2 cellular contexts compared by ENCODE assay signal in the genomic region with DNA sequence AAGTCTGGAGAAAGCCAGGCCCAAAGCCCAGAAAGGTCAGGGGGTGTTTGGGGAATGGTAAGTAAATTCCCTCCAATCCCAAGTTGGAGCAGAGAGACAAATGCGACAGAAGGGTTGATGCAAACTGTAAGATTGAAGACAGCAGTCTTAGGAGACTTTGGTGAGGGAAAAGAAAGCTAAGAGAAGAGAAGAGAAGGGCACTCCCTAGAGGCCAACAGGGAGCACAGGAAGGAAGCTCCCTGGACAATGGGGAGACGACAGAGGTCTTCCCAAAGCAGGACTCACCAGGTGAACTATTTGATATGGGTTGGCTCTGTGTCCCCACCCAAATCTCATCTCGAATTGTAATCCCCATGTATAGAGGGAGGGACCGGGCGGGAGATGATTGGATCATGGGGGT.
TF ChIP-seq lines count a peak whose summit lies in the region.

No MANE protein-coding gene starts in this region.

TF ChIP-seq in Ishikawa, 13 proteins besides CTCF, POLR2A, EP300 and RAD21 (continued from another document):
- no peak for TF ChIP-seq REST (IDR thresholded peaks at IDR 0.05; ENCODE audit: low read depth)
- TF ChIP-seq TCF12 (IDR thresholded peaks at IDR 0.05; ENCODE audit: low read depth) = no peak
- TF ChIP-seq YY1 (IDR thresholded peaks at IDR 0.05; ENCODE audit: low read depth) = no peak
- TF ChIP-seq EGR1 (IDR thresholded peaks at IDR 0.05) = no peak
- TF ChIP-seq CREB1 (IDR thresholded peaks at IDR 0.05; ENCODE audit: low read depth) = no peak
- no peak for TF ChIP-seq NFIC (IDR thresholded peaks at IDR 0.05)
- no peak for TF ChIP-seq CEBPB (IDR thresholded peaks at IDR 0.05)
- TF ChIP-seq FOXM1 (IDR thresholded peaks at IDR 0.05; ENCODE audit: borderline replicate concordance, low read depth) = no peak

TF ChIP-seq in GM12878, 131 proteins besides CTCF, POLR2A, EP300 and RAD21 (continued from another document):
- TF ChIP-seq HSF1 (IDR thresholded peaks at IDR 0.05; ENCODE audit: low read depth, low read length) (no peak), NFXL1 (IDR thresholded peaks at IDR 0.05; ENCODE audit: borderline replicate concordance) (no peak), KAT2A (conservative IDR thresholded peaks at IDR 0.05; ENCODE audit: control insufficient read depth, low read depth, low read length) (no peak), DPF2 (IDR thresholded peaks at IDR 0.05) (no peak), TCF7 (IDR thresholded peaks at IDR 0.05; ENCODE audit: borderline replicate concordance) (no peak), SMC3 (IDR thresholded peaks at IDR 0.05; ENCODE audit: borderline replicate concordance, low read length) (no peak)
- TF ChIP-seq, protein P1, sequence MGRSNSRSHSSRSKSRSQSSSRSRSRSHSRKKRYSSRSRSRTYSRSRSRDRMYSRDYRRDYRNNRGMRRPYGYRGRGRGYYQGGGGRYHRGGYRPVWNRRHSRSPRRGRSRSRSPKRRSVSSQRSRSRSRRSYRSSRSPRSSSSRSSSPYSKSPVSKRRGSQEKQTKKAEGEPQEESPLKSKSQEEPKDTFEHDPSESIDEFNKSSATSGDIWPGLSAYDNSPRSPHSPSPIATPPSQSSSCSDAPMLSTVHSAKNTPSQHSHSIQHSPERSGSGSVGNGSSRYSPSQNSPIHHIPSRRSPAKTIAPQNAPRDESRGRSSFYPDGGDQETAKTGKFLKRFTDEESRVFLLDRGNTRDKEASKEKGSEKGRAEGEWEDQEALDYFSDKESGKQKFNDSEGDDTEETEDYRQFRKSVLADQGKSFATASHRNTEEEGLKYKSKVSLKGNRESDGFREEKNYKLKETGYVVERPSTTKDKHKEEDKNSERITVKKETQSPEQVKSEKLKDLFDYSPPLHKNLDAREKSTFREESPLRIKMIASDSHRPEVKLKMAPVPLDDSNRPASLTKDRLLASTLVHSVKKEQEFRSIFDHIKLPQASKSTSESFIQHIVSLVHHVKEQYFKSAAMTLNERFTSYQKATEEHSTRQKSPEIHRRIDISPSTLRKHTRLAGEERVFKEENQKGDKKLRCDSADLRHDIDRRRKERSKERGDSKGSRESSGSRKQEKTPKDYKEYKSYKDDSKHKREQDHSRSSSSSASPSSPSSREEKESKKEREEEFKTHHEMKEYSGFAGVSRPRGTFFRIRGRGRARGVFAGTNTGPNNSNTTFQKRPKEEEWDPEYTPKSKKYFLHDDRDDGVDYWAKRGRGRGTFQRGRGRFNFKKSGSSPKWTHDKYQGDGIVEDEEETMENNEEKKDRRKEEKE (IDR thresholded peaks at IDR 0.05) = no peak
- TF ChIP-seq, protein P2, sequence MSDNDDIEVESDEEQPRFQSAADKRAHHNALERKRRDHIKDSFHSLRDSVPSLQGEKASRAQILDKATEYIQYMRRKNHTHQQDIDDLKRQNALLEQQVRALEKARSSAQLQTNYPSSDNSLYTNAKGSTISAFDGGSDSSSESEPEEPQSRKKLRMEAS (IDR thresholded peaks at IDR 0.05; ENCODE audit: low read depth, low read length) = no peak
- TF ChIP-seq, protein P3, sequence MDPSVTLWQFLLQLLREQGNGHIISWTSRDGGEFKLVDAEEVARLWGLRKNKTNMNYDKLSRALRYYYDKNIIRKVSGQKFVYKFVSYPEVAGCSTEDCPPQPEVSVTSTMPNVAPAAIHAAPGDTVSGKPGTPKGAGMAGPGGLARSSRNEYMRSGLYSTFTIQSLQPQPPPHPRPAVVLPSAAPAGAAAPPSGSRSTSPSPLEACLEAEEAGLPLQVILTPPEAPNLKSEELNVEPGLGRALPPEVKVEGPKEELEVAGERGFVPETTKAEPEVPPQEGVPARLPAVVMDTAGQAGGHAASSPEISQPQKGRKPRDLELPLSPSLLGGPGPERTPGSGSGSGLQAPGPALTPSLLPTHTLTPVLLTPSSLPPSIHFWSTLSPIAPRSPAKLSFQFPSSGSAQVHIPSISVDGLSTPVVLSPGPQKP (IDR thresholded peaks at IDR 0.05; ENCODE audit: low read depth, low read length) = no peak
